ENCODE assay signal across 1 cellular context in genomic region chr9:29806941-29807625, GRCh38.
TF ChIP-seq lines count a peak whose summit lies in the region.

No MANE protein-coding gene starts in this region.

TF ChIP-seq in WTC11, 78 proteins besides CTCF, POLR2A, EP300 and RAD21 (continued from another document):
- TF ChIP-seq FOXP4 (CRISPR knock-in tag; IDR thresholded peaks at IDR 0.05) (no peak), ATF2 (CRISPR knock-in tag; IDR thresholded peaks at IDR 0.05; ENCODE audit: borderline replicate concordance, low read depth) (no peak), ATF3 (CRISPR knock-in tag; conservative IDR thresholded peaks at IDR 0.05) (no peak), ZNF416 (CRISPR knock-in tag; IDR thresholded peaks at IDR 0.05) (no peak), ZBTB21 (CRISPR knock-in tag; IDR thresholded peaks at IDR 0.05; ENCODE audit: borderline replicate concordance) (no peak), GABPB1 (CRISPR knock-in tag; IDR thresholded peaks at IDR 0.05) (no peak), IRF1 (CRISPR knock-in tag; IDR thresholded peaks at IDR 0.05) (no peak), NFYB (CRISPR knock-in tag; conservative IDR thresholded peaks at IDR 0.05; ENCODE audit: low read depth) (no peak), SMAD4 (CRISPR knock-in tag; IDR thresholded peaks at IDR 0.05) (no peak)
